27 cellular contexts compared by ENCODE assay signal in the genomic region with DNA sequence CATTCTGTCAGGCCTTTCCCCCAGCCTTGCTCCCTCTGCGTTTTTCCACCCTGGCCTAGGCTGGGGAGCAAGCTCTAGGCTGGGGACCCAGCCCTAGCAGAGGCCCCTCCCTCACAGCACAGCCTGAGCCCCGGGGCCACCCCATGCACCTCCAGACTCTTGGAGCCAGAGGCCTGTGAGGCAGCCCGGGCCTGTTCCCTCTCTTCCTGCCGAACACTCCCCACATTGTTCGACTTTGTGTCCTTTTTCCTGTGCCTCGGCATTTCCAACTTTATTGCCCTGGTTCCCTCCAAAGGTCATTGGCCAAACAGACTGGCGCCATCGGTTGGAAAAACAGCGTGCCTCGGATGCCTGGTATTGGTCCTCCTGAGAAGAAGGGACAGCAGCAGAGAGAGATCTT.
DNase-seq lines count a peak whose midpoint lies in the region; ATAC-seq and TF ChIP-seq lines count a peak whose summit lies in the region.
"Had no signal": no experiment of that assay in that cellular context is flagged by ENCODE, and none has a peak within 500 bp of the region (broad histone marks: within the 10 kb centered on the region; RNA-seq: fewer than 3 reads in every experiment).

No MANE protein-coding gene starts in this region.

- peaks cover 1% of the 10 kb centered on the region for H3K36me3 Mint-ChIP-seq in activated CD8-positive, alpha-beta T cell treated with anti-CD3 and anti-CD28 coated beads, Interleukin-2, amount 10 ng/mL, durations not matched to agents 7 days and 5 days (ENCODE audit: low read depth)
- no peaks in the 10 kb centered on the region for H3K36me3 Mint-ChIP-seq in activated CD8-positive, alpha-beta T cell treated with anti-CD3 and anti-CD28 coated beads for 36 hours (ENCODE audit: low read depth)
- H3K36me3 Mint-ChIP-seq: activated naive CD4-positive, alpha-beta T cell treated with anti-CD3 and anti-CD28 coated beads, Interleukin-2, amount 50 U/mL, for 24 hours; CD4-positive, alpha-beta memory T cell had no signal

- in situ Hi-C loops in KBM-7 (cut with MboI; ENCODE audit: low pct_unique_long_range_greater_than_20kb, low sequenced_read_pairs) = no loop called here

- H3K4me3 ChIP-seq in right atrium auricular region = no peak overlapping the region
- no peak overlapping the region for H3K4me3 ChIP-seq in mucosa of descending colon
- no peak overlapping the region for H3K4me3 ChIP-seq in upper lobe of left lung
- H3K4me3 ChIP-seq: left lung, psoas muscle, skin epidermis had no signal

- DNase-seq in activated CD8-positive, alpha-beta T cell treated with anti-CD3 and anti-CD28 coated beads, Interleukin-2, amount 10 ng/mL, durations not matched to agents 7 days and 5 days = no peak
- DNase-seq in activated CD8-positive, alpha-beta T cell treated with anti-CD3 and anti-CD28 coated beads for 36 hours = no peak
- no peak for DNase-seq in right atrium auricular region (ENCODE audit: low spot score)
- DNase-seq in mucosa of descending colon = no peak
- DNase-seq in upper lobe of left lung = no peak
- DNase-seq in KBM-7 = no peak
- DNase-seq in caudate nucleus (lab: John Stamatoyannopoulos, UW) = no peak
- DNase-seq in GF-D8 (lab: John Stamatoyannopoulos, UW) = no peak
- DNase-seq: activated CD4-positive, alpha-beta T cell treated with anti-CD3 and anti-CD28 coated beads, Interleukin-2, amount 10 ng/mL, durations not matched to agents 24 days and 14 days; CD4-positive, alpha-beta memory T cell; central memory CD4-positive, alpha-beta T cell; EL; NCI-H1105 treated with DMSO at 0.1 percent for 48 hours; NCI-H2029 treated with DMSO at 0.1 percent for 48 hours; NCI-H2227 treated with DMSO at 0.1 percent for 48 hours; NCI-H69; psoas muscle; WERI-Rb-1 had no signal

- TF ChIP-seq EP300 in upper lobe of left lung (IDR thresholded peaks at IDR 0.05) = no peak

- no peak for TF ChIP-seq CTCF in activated CD8-positive, alpha-beta T cell treated with anti-CD3 and anti-CD28 coated beads for 36 hours (IDR thresholded peaks at IDR 0.05)
- TF ChIP-seq CTCF in right atrium auricular region (IDR thresholded peaks at IDR 0.05) = no peak
- no peak for TF ChIP-seq CTCF in mucosa of descending colon (IDR thresholded peaks at IDR 0.05)
- no peak for TF ChIP-seq CTCF in upper lobe of left lung (IDR thresholded peaks at IDR 0.05)

- 70 to 81% methylated on average over 9 to 10 of the region's 10 CpGs for WGBS in upper lobe of left lung, 2 donors

- H3K27ac ChIP-seq in right atrium auricular region = peak overlapping the region; percentile 60 to 71
- peak overlapping the region; percentile 46 to 52 (median 50) for H3K27ac ChIP-seq in upper lobe of left lung
- no peak overlapping the region for H3K27ac ChIP-seq in caudate nucleus (ENCODE audit: low read depth, low read length)
- H3K27ac ChIP-seq: 22Rv1, neutrophil, psoas muscle, RWPE1, WERI-Rb-1 had no signal

- H3K36me3 ChIP-seq in right atrium auricular region (no peaks in the 10 kb centered on the region), mucosa of descending colon (ENCODE audit: low read depth) (no peaks in the 10 kb centered on the region), upper lobe of left lung (no peaks in the 10 kb centered on the region)
- H3K36me3 ChIP-seq: left lung, neutrophil, WERI-Rb-1 had no signal

- H3K9me3 Mint-ChIP-seq in activated CD8-positive, alpha-beta T cell treated with anti-CD3 and anti-CD28 coated beads, Interleukin-2, amount 10 ng/mL, durations not matched to agents 7 days and 5 days (ENCODE audit: insufficient read depth) = no peaks in the 10 kb centered on the region
- H3K9me3 Mint-ChIP-seq in activated CD8-positive, alpha-beta T cell treated with anti-CD3 and anti-CD28 coated beads for 36 hours = no peaks in the 10 kb centered on the region
- H3K9me3 Mint-ChIP-seq: activated CD4-positive, alpha-beta T cell treated with anti-CD3 and anti-CD28 coated beads, Interleukin-2, amount 10 ng/mL, durations not matched to agents 24 days and 14 days; activated naive CD4-positive, alpha-beta T cell treated with anti-CD3 and anti-CD28 coated beads, Interleukin-2, amount 50 U/mL, for 24 hours; CD4-positive, alpha-beta memory T cell; T-helper 2 cell treated with Interferon-gamma antibody and Interleukin-4, amounts not matched to agents 5 μg/mL and 100 μg/mL, for 36 hours had no signal

- H3K27ac Mint-ChIP-seq in activated CD8-positive, alpha-beta T cell treated with anti-CD3 and anti-CD28 coated beads, Interleukin-2, amount 10 ng/mL, durations not matched to agents 7 days and 5 days = peak overlapping the region; percentile 30
- no peak overlapping the region for H3K27ac Mint-ChIP-seq in activated CD8-positive, alpha-beta T cell treated with anti-CD3 and anti-CD28 coated beads for 36 hours
- H3K27ac Mint-ChIP-seq: activated CD4-positive, alpha-beta T cell treated with anti-CD3 and anti-CD28 coated beads, Interleukin-2, amount 10 ng/mL, durations not matched to agents 24 days and 14 days; activated naive CD4-positive, alpha-beta T cell treated with anti-CD3 and anti-CD28 coated beads, Interleukin-2, amount 50 U/mL, for 24 hours had no signal

- no peak for TF ChIP-seq POLR2A in upper lobe of left lung (IDR thresholded peaks at IDR 0.05)

- H3K4me3 Mint-ChIP-seq in activated CD8-positive, alpha-beta T cell treated with anti-CD3 and anti-CD28 coated beads, Interleukin-2, amount 10 ng/mL, durations not matched to agents 7 days and 5 days = no peak overlapping the region
- H3K4me3 Mint-ChIP-seq in activated CD8-positive, alpha-beta T cell treated with anti-CD3 and anti-CD28 coated beads for 36 hours = no peak overlapping the region
- H3K4me3 Mint-ChIP-seq: activated CD4-positive, alpha-beta T cell treated with anti-CD3 and anti-CD28 coated beads, Interleukin-2, amount 10 ng/mL, durations not matched to agents 24 days and 14 days; activated naive CD4-positive, alpha-beta T cell treated with anti-CD3 and anti-CD28 coated beads, Interleukin-2, amount 50 U/mL, for 24 hours; CD4-positive, alpha-beta memory T cell; T-helper 2 cell treated with Interferon-gamma antibody and Interleukin-4, amounts not matched to agents 5 μg/mL and 100 μg/mL, for 36 hours had no signal

- CTCF ChIA-PET in activated CD8-positive, alpha-beta T cell treated with anti-CD3 and anti-CD28 coated beads, Interleukin-2, amount 10 ng/mL, durations not matched to agents 7 days and 5 days (lab: Charles Lee) = interaction anchor here (1.3 kb wide), 1 partner anchor 160 kb away, joined by 3 read pairs; no protein-coding TSS in a partner anchor
- CTCF ChIA-PET in activated CD8-positive, alpha-beta T cell treated with anti-CD3 and anti-CD28 coated beads for 36 hours (lab: Charles Lee) = no interaction called here

- no peaks in the 10 kb centered on the region for H3K9me3 ChIP-seq in right atrium auricular region
- no peaks in the 10 kb centered on the region for H3K9me3 ChIP-seq in mucosa of descending colon
- no peaks in the 10 kb centered on the region for H3K9me3 ChIP-seq in upper lobe of left lung
- H3K9me3 ChIP-seq: left lung, neutrophil, psoas muscle had no signal

- no peaks in the 10 kb centered on the region for H3K27me3 ChIP-seq in right atrium auricular region
- H3K27me3 ChIP-seq in upper lobe of left lung = no peaks in the 10 kb centered on the region
- H3K27me3 ChIP-seq: left lung, neutrophil had no signal

- intact Hi-C loops in activated CD8-positive, alpha-beta T cell treated with anti-CD3 and anti-CD28 coated beads for 36 hours (cut with micrococcal nuclease) = no loop called here
- intact Hi-C loops in mucosa of descending colon (cut with DNase I, micrococcal nuclease) = no loop called here

- H3K27me3 Mint-ChIP-seq in activated CD8-positive, alpha-beta T cell treated with anti-CD3 and anti-CD28 coated beads, Interleukin-2, amount 10 ng/mL, durations not matched to agents 7 days and 5 days (ENCODE audit: low read depth) = peaks cover 2% of the 10 kb centered on the region
- peaks cover 3% of the 10 kb centered on the region for H3K27me3 Mint-ChIP-seq in activated CD8-positive, alpha-beta T cell treated with anti-CD3 and anti-CD28 coated beads for 36 hours
- H3K27me3 Mint-ChIP-seq: activated CD4-positive, alpha-beta T cell treated with anti-CD3 and anti-CD28 coated beads, Interleukin-2, amount 10 ng/mL, durations not matched to agents 24 days and 14 days; activated naive CD4-positive, alpha-beta T cell treated with anti-CD3 and anti-CD28 coated beads, Interleukin-2, amount 50 U/mL, for 24 hours; CD4-positive, alpha-beta memory T cell had no signal

- H3K4me1 ChIP-seq in right atrium auricular region = peaks cover 0 to 87% of the 10 kb centered on the region in 2 donors
- H3K4me1 ChIP-seq in mucosa of descending colon (ENCODE audit: low read depth) = no peaks in the 10 kb centered on the region
- H3K4me1 ChIP-seq in upper lobe of left lung = peaks cover 30 to 71% (median 44%) of the 10 kb centered on the region in 4 donors

- POLR2A ChIA-PET in activated CD8-positive, alpha-beta T cell treated with anti-CD3 and anti-CD28 coated beads, Interleukin-2, amount 10 ng/mL, durations not matched to agents 7 days and 5 days (lab: Charles Lee) = interaction anchor here (0.6 kb wide), 1 partner anchor 121 kb away, joined by 3 read pairs; no protein-coding TSS in a partner anchor
- POLR2A ChIA-PET in activated CD8-positive, alpha-beta T cell treated with anti-CD3 and anti-CD28 coated beads for 36 hours (lab: Charles Lee) = no interaction called here

- peaks cover 25% of the 10 kb centered on the region for H3K4me1 Mint-ChIP-seq in activated CD8-positive, alpha-beta T cell treated with anti-CD3 and anti-CD28 coated beads, Interleukin-2, amount 10 ng/mL, durations not matched to agents 7 days and 5 days (ENCODE audit: low read depth)
- peaks cover 4% of the 10 kb centered on the region for H3K4me1 Mint-ChIP-seq in activated CD8-positive, alpha-beta T cell treated with anti-CD3 and anti-CD28 coated beads for 36 hours (ENCODE audit: low read depth)

- ATAC-seq in activated CD8-positive, alpha-beta T cell treated with anti-CD3 and anti-CD28 coated beads, Interleukin-2, amount 10 ng/mL, durations not matched to agents 7 days and 5 days = no peak
- no peak for ATAC-seq in activated CD8-positive, alpha-beta T cell treated with anti-CD3 and anti-CD28 coated beads for 36 hours
- ATAC-seq in mucosa of descending colon = peak; percentile 29
- no peak for ATAC-seq in upper lobe of left lung (ENCODE audit: low FRiP score in 2 of 2)
- ATAC-seq: HCT116, left lung, psoas muscle, SK-N-SH treated with all-trans-retinoic acid at 6 μM for 48 hours had no signal
